Comparison of ENCODE assay signal across 13 cellular contexts in the genomic region with DNA sequence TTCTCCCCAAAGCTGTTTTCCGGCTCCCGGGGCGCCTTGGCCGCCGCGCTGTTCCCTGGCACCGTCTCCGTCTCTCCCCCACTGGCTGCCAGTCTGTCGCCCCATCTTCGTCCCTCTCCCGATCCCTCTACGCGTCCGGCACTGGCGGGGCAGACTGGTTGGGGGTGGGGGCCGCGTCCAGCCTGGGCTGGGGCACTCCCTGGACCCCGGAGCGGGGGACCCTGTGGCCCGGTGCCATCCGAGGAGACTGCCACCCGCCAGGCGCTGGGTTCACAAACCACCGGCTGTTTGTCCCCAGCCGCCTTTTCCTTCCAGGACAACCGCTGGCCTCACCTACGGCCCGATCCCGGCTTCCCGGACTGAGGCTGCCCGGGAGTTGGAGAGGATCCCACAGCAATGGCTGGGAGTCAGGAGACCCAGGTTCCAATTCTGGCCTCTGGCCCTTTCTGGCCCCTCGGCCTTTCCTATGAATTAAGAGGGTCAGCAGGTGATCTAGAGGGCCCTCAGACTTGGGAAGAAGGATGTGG. TPM values are rescaled to one million over a fixed set of nuclear protein-coding genes. Genes with fewer than 3 reads are reported as not detected.
DNase-seq lines count a peak whose midpoint lies in the region; ATAC-seq and TF ChIP-seq lines count a peak whose summit lies in the region.
"Had no signal": no experiment of that assay in that cellular context is flagged by ENCODE, and none has a peak within 500 bp of the region (broad histone marks: within the 10 kb centered on the region; RNA-seq: fewer than 3 reads in every experiment).

No MANE protein-coding gene starts in this region.

- no peaks in the 10 kb centered on the region for H3K79me2 ChIP-seq in PC-9 (ENCODE audit: low read depth)

- no peaks in the 10 kb centered on the region for H3K9me2 ChIP-seq in PC-9 (ENCODE audit: insufficient read depth)

- H3K4me1 ChIP-seq in PC-9 (replicated peaks; ENCODE audit: insufficient read depth), result peaks cover 15% of the 10 kb centered on the region
- peaks cover 20 to 60% (median 31%) of the 10 kb centered on the region in 3 donors for H3K4me1 ChIP-seq in esophagus squamous epithelium
- peaks cover 21 to 43% (median 38%) of the 10 kb centered on the region in 4 donors for H3K4me1 ChIP-seq in stomach

- TF ChIP-seq EP300 in stomach (IDR thresholded peaks at IDR 0.05), result no peak

- DNase-seq in activated CD8-positive, alpha-beta memory T cell treated with anti-CD3 and anti-CD28 coated beads for 24 hours, result peak; percentile 60
- no peak for DNase-seq in activated CD8-positive, alpha-beta memory T cell treated with anti-CD3 and anti-CD28 coated beads, Interleukin-2, amount 50 U/mL, for 48 hours
- DNase-seq in PC-9 (peak in 1 of 2 experiments; percentile 17), esophagus squamous epithelium (lab: John Stamatoyannopoulos, UW) (no peak), stomach (no peak)
- no peak for DNase-seq in activated naive CD4-positive, alpha-beta T cell treated with anti-CD3 and anti-CD28 coated beads, Interleukin-2, amount 50 U/mL, for 16 hours
- DNase-seq: AML-193, MG63, SIG-M5 had no signal

- no peaks in the 10 kb centered on the region for H4K20me1 ChIP-seq in PC-9 (ENCODE audit: insufficient read depth)

- CTCF ChIA-PET in PC-9 (lab: Charles Lee), result interaction anchor here (0.6 kb wide), 1 partner anchor 368 kb away, joined by 6 read pairs; no protein-coding TSS in a partner anchor

- H3K36me3 ChIP-seq in PC-9 (ENCODE audit: low read depth), result no peaks in the 10 kb centered on the region
- no peaks in the 10 kb centered on the region for H3K36me3 ChIP-seq in esophagus squamous epithelium
- no peaks in the 10 kb centered on the region for H3K36me3 ChIP-seq in stomach
- H3K36me3 ChIP-seq: MG63 had no signal

- H3K4me2 ChIP-seq in PC-9, result peak overlapping the region; percentile 85

- peaks cover 28% of the 10 kb centered on the region; the same call in 1 of the 2 replicates for H3F3A ChIP-seq in PC-9 (ENCODE audit: insufficient read depth, low read depth)

- no peak overlapping the region for H2AFZ ChIP-seq in PC-9

- no TSS peak for BruUV-seq in PC-9 (replicated peaks; lab: Mats Ljungman, UMichigan)

- H3K9me3 ChIP-seq in PC-9 (ENCODE audit: insufficient read depth, low read depth) (no peaks in the 10 kb centered on the region), esophagus squamous epithelium (no peaks in the 10 kb centered on the region), stomach (no peaks in the 10 kb centered on the region)
- H3K9me3 ChIP-seq: MG63 had no signal

- no peak for TF ChIP-seq POLR2A in esophagus squamous epithelium (IDR thresholded peaks at IDR 0.05)
- TF ChIP-seq POLR2A in stomach (IDR thresholded peaks at IDR 0.05), result no peak

- TF ChIP-seq CTCF in PC-9 (conservative IDR thresholded peaks at IDR 0.05), result no peak
- TF ChIP-seq CTCF in esophagus squamous epithelium (IDR thresholded peaks at IDR 0.05), result no peak
- TF ChIP-seq CTCF in stomach (IDR thresholded peaks at IDR 0.05), result no peak

- 0% methylated on average over 1 of the region's 32 CpGs; no CpG with 5 or more reads in 1 of the 2 donors for WGBS in esophagus squamous epithelium, 2 donors
- 1 to 3% (median 2%) methylated on average over 32 of the region's 32 CpGs for WGBS in stomach, 5 donors

- H3K27me3 ChIP-seq in PC-9 (ENCODE audit: insufficient read depth, low read depth) (peaks cover 17% of the 10 kb centered on the region; the same call in 1 of the 2 replicates), esophagus squamous epithelium (peaks cover 16 to 99% (median 28%) of the 10 kb centered on the region in 4 donors), stomach (peaks cover 20 to 91% (median 82%) of the 10 kb centered on the region in 3 donors)

- H3K27ac ChIP-seq in PC-9, result no peak overlapping the region
- no peak overlapping the region for H3K27ac ChIP-seq in esophagus squamous epithelium
- H3K27ac ChIP-seq in stomach, result no peak overlapping the region

- ATAC-seq in GM21360 (IDR thresholded peaks at IDR 0.05; ENCODE audit: unreplicated experiment) (no peak), GM19035 (IDR thresholded peaks at IDR 0.05; ENCODE audit: unreplicated experiment) (no peak)

- intact Hi-C loops in PC-9 (cut with micrococcal nuclease; ENCODE audit: unreplicated experiment) (loop anchor here (2.0 to 5.0 kb wide), 2 partner anchors 107 to 233 kb away; no protein-coding TSS in a partner anchor), esophagus squamous epithelium (cut with DNase I) (loop anchor here (10.0 kb wide), 1 partner anchor 65 kb away; no protein-coding TSS in a partner anchor), stomach (cut with DNase I; ENCODE audit: low total_unique reads) (loop anchor here (10.0 kb wide), 1 partner anchor 175 kb away; no protein-coding TSS in a partner anchor)

- POLR2A ChIA-PET in PC-9 (lab: Charles Lee; ENCODE audit: unreplicated experiment), result no interaction called here

- H3K4me3 ChIP-seq in PC-9 (no peak overlapping the region), esophagus squamous epithelium (peak overlapping the region in 3 of 4 donors; percentile 33 to 63 (median 52)), stomach (peak overlapping the region; percentile 49 to 58 (median 51))

RNA-seq across cellular contexts. Expression of gene FIBCD1, which starts 1.0 kb away (rescaled TPM):
- total RNA-seq in PC-9 (2021), result 2.7 and 4.1 TPM in 2 replicates
- not detected for total RNA-seq in esophagus squamous epithelium
- 1 to 10 TPM in 1 of 5 donors, under 1 TPM in 1, not detected in 3; 0.18 to 6.4 TPM for total RNA-seq in stomach
- under 1 TPM in 2 of 3 donors, not detected in 1; 0.20 to 0.61 TPM for polyA plus RNA-seq in stomach
- total RNA-seq: ureter had no signal

RNA-seq across cellular contexts. Expression of gene QRFP, which starts 43.5 kb away (rescaled TPM):
- not detected in 2 replicates for total RNA-seq in PC-9 (2021)
- total RNA-seq in esophagus squamous epithelium, result under 1 TPM in 1 of 4 donors, not detected in 3; 0.18 TPM
- not detected for total RNA-seq in stomach
- not detected for polyA plus RNA-seq in stomach
- total RNA-seq: NCI-H460, ureter had no signal
